Comparison of ENCODE assay signal across 29 cellular contexts in genomic region chr6:85797993-85798392, GRCh38.
DNase-seq lines count a peak whose midpoint lies in the region; ATAC-seq and TF ChIP-seq lines count a peak whose summit lies in the region.
"Had no signal": no experiment of that assay in that cellular context is flagged by ENCODE, and none has a peak within 500 bp of the region (broad histone marks: within the 10 kb centered on the region; RNA-seq: fewer than 3 reads in every experiment).

No MANE protein-coding gene starts in this region.

- H3K9me3 ChIP-seq in heart right ventricle (no peaks in the 10 kb centered on the region), PC-3 (ENCODE audit: low read length) (no peaks in the 10 kb centered on the region)
- H3K9me3 ChIP-seq: body of pancreas, pancreas, suprapubic skin had no signal

- H3F3A ChIP-seq in PC-3 (ENCODE audit: low read length, unreplicated experiment): no peaks in the 10 kb centered on the region

- no peak overlapping the region for H2AFZ ChIP-seq in PC-3 (ENCODE audit: low read length)

- 44 to 67% methylated on average over 2 of the region's 2 CpGs for WGBS in heart right ventricle, 2 donors

- H3K4me3 ChIP-seq in heart right ventricle: no peak overlapping the region
- no peak overlapping the region for H3K4me3 ChIP-seq in PC-3 (ENCODE audit: low read length)
- H3K4me3 ChIP-seq in fibroblast of mammary gland (ENCODE audit: control insufficient read depth, low read depth, low read length): no peak overlapping the region
- H3K4me3 ChIP-seq: body of pancreas, pancreas, suprapubic skin had no signal

- BruUV-seq in PC-3 (replicated peaks; lab: Mats Ljungman, UMichigan): no TSS peak

- no peak overlapping the region for H3K27ac Mint-ChIP-seq in progenitor cell of endocrine pancreas
- H3K27ac Mint-ChIP-seq: activated CD4-positive, alpha-beta memory T cell treated with anti-CD3 and anti-CD28 coated beads, Interleukin-2, amount 10 ng/mL, durations not matched to agents 7 days and 5 days; activated naive CD4-positive, alpha-beta T cell treated with anti-CD3 and anti-CD28 coated beads, Interleukin-2, amount 10 ng/mL, durations not matched to agents 7 days and 5 days; activated T-helper 1 cell treated with anti-CD3 and anti-CD28 coated beads, Interleukin-12 subunit alpha, Interleukin-12 subunit beta, Interleukin-2, Interleukin-4 antibody, amounts not matched to agents 30 ng/mL and 10 ng/mL and 1 ng/mL, durations not matched to agents 14 hours and 24 hours and 36 hours; H9; T-helper 17 cell had no signal

- no peaks in the 10 kb centered on the region for H3K79me2 ChIP-seq in PC-3 (ENCODE audit: low read length)

- H3K4me2 ChIP-seq in PC-3 (ENCODE audit: low read length): 0 out of 2 replicates have a peak overlapping the region, but pooled peaks have one; percentile 4

- no peaks in the 10 kb centered on the region for H3K4me1 ChIP-seq in heart right ventricle
- H3K4me1 ChIP-seq in PC-3 (ENCODE audit: insufficient read depth, low read length): peaks cover 38% of the 10 kb centered on the region
- H3K4me1 ChIP-seq: body of pancreas, pancreas, suprapubic skin had no signal

- H3K4me3 Mint-ChIP-seq in progenitor cell of endocrine pancreas (ENCODE audit: low read depth): no peak overlapping the region
- H3K4me3 Mint-ChIP-seq: activated CD4-positive, alpha-beta memory T cell treated with anti-CD3 and anti-CD28 coated beads, Interleukin-2, amount 10 ng/mL, durations not matched to agents 7 days and 5 days; activated naive CD4-positive, alpha-beta T cell treated with anti-CD3 and anti-CD28 coated beads, Interleukin-2, amount 10 ng/mL, durations not matched to agents 7 days and 5 days; activated T-helper 1 cell treated with anti-CD3 and anti-CD28 coated beads, Interleukin-12 subunit alpha, Interleukin-12 subunit beta, Interleukin-2, Interleukin-4 antibody, amounts not matched to agents 30 ng/mL and 10 ng/mL and 1 ng/mL, durations not matched to agents 14 hours and 24 hours and 36 hours; H9; T-helper 17 cell had no signal

- no peak overlapping the region for H3K9ac ChIP-seq in PC-3 (ENCODE audit: low read length)

- no peaks in the 10 kb centered on the region for H3K27me3 ChIP-seq in heart right ventricle
- H3K27me3 ChIP-seq in PC-3 (ENCODE audit: low read length): no peaks in the 10 kb centered on the region
- H3K27me3 ChIP-seq: body of pancreas, pancreas, suprapubic skin had no signal

- POLR2A ChIA-PET in PC-3 (lab: Charles Lee; ENCODE audit: unreplicated experiment): no interaction called here

- ATAC-seq in Right ventricle myocardium superior (ENCODE audit: poor library complexity): no peak
- ATAC-seq in heart right ventricle: no peak
- ATAC-seq in PC-3: no peak
- no peak for ATAC-seq in HG03159 (IDR thresholded peaks at IDR 0.05; ENCODE audit: unreplicated experiment)
- ATAC-seq in HG03045 (IDR thresholded peaks at IDR 0.05; ENCODE audit: unreplicated experiment): no peak
- ATAC-seq: body of pancreas, left colon, pancreas, T-helper 17 cell had no signal

- DNase-seq in Right ventricle myocardium superior (peak; percentile 42), heart right ventricle (no peak), PC-3 (peak; percentile 48), fibroblast of mammary gland (ENCODE audit: low read depth) (peak; percentile 2), NCI-H526 treated with DMSO at 0.1 percent for 48 hours (lab: John Stamatoyannopoulos, UW) (no peak), progenitor cell of endocrine pancreas (ENCODE audit: low spot score, unreplicated experiment) (no peak)
- DNase-seq: activated CD4-positive, alpha-beta memory T cell treated with anti-CD3 and anti-CD28 coated beads, Interleukin-2, amount 10 ng/mL, durations not matched to agents 7 days and 5 days; activated CD4-positive, alpha-beta T cell treated with anti-CD3 and anti-CD28 coated beads for 1 hour; activated CD8-positive, alpha-beta memory T cell treated with anti-CD3 and anti-CD28 coated beads, Interleukin-2, amount 50 U/mL, for 48 hours; activated naive CD4-positive, alpha-beta T cell treated with anti-CD3 and anti-CD28 coated beads, Interleukin-2, amount 10 ng/mL, durations not matched to agents 7 days and 5 days; GDM1; H9; hypothalamus; mammary epithelial cell; MV-4-11; NCI-H1436 treated with DMSO at 0.1 percent for 48 hours; NCI-H446 treated with DMSO at 0.1 percent for 48 hours; NK-92 treated with Interleukin-12 subunit alpha and Interleukin-12 subunit beta, amount 100 ng/mL, for 24 hours; pancreas; stimulated activated CD4-positive, alpha-beta T cell treated with anti-CD3 and anti-CD28 coated beads, Interleukin-1b, Interleukin-23, amount 100 ng/mL, for 48 hours; stimulated activated naive CD4-positive, alpha-beta T cell treated with Interleukin-2 at 50 U/mL for 16 hours; T-helper 17 cell had no signal

- no peaks in the 10 kb centered on the region for H4K20me1 ChIP-seq in PC-3 (ENCODE audit: low read length)

- H3K27ac ChIP-seq in heart right ventricle (no peak overlapping the region), PC-3 (ENCODE audit: low read length) (no peak overlapping the region)
- H3K27ac ChIP-seq: body of pancreas, HL-60, pancreas, suprapubic skin had no signal

- H3K36me3 ChIP-seq in heart right ventricle: no peaks in the 10 kb centered on the region
- no peaks in the 10 kb centered on the region for H3K36me3 ChIP-seq in PC-3 (ENCODE audit: low read depth, low read length)
- H3K36me3 ChIP-seq: pancreas, suprapubic skin had no signal

- H3K4me1 Mint-ChIP-seq in progenitor cell of endocrine pancreas (ENCODE audit: low read depth): no peaks in the 10 kb centered on the region
- H3K4me1 Mint-ChIP-seq: activated CD4-positive, alpha-beta memory T cell treated with anti-CD3 and anti-CD28 coated beads, Interleukin-2, amount 10 ng/mL, durations not matched to agents 7 days and 5 days; activated naive CD4-positive, alpha-beta T cell treated with anti-CD3 and anti-CD28 coated beads, Interleukin-2, amount 10 ng/mL, durations not matched to agents 7 days and 5 days; H9; T-helper 17 cell had no signal

- H3K9me3 Mint-ChIP-seq in progenitor cell of endocrine pancreas (ENCODE audit: low read depth): no peaks in the 10 kb centered on the region
- H3K9me3 Mint-ChIP-seq: activated CD4-positive, alpha-beta memory T cell treated with anti-CD3 and anti-CD28 coated beads, Interleukin-2, amount 10 ng/mL, durations not matched to agents 7 days and 5 days; activated naive CD4-positive, alpha-beta T cell treated with anti-CD3 and anti-CD28 coated beads, Interleukin-2, amount 10 ng/mL, durations not matched to agents 7 days and 5 days; activated T-helper 1 cell treated with anti-CD3 and anti-CD28 coated beads, Interleukin-12 subunit alpha, Interleukin-12 subunit beta, Interleukin-2, Interleukin-4 antibody, amounts not matched to agents 30 ng/mL and 10 ng/mL and 1 ng/mL, durations not matched to agents 14 hours and 24 hours and 36 hours had no signal

- no peaks in the 10 kb centered on the region for H3K36me3 Mint-ChIP-seq in progenitor cell of endocrine pancreas (ENCODE audit: insufficient read depth)
- H3K36me3 Mint-ChIP-seq: activated naive CD4-positive, alpha-beta T cell treated with anti-CD3 and anti-CD28 coated beads, Interleukin-2, amount 10 ng/mL, durations not matched to agents 7 days and 5 days had no signal

- TF ChIP-seq CTCF in heart right ventricle (IDR thresholded peaks at IDR 0.05): no peak
- TF ChIP-seq CTCF in PC-3 (conservative IDR thresholded peaks at IDR 0.05; ENCODE audit: low read depth, low read length): no peak
- TF ChIP-seq CTCF in fibroblast of mammary gland (conservative IDR thresholded peaks at IDR 0.05; ENCODE audit: control insufficient read depth, insufficient read depth, low read depth, low read length): no peak
- no peak for TF ChIP-seq CTCF in progenitor cell of endocrine pancreas (IDR thresholded peaks at IDR 0.05; ENCODE audit: unreplicated experiment)

- intact Hi-C loops in Right ventricle myocardium superior (cut with DNase I): no loop called here
- intact Hi-C loops in heart right ventricle (cut with DNase I): no loop called here
- intact Hi-C loops in PC-3 (cut with micrococcal nuclease): no loop called here

- H3K9me2 ChIP-seq in PC-3 (replicated peaks; ENCODE audit: low read length): no peaks in the 10 kb centered on the region

- no peaks in the 10 kb centered on the region for H3K27me3 Mint-ChIP-seq in progenitor cell of endocrine pancreas

- CTCF ChIA-PET in PC-3 (lab: Charles Lee): no interaction called here

Comparison
In these comparisons a context has a peak if more than half of its experiments do, and no peak if none do; other contexts are left out.
1. DNase-seq: peak in Right ventricle myocardium superior (single experiment), PC-3 (single experiment) and fibroblast of mammary gland (single experiment); none in heart right ventricle (0 of 2), NCI-H526 treated with DMSO at 0.1 percent for 48 hours (single experiment) and progenitor cell of endocrine pancreas (single experiment).